In the genomic region with DNA sequence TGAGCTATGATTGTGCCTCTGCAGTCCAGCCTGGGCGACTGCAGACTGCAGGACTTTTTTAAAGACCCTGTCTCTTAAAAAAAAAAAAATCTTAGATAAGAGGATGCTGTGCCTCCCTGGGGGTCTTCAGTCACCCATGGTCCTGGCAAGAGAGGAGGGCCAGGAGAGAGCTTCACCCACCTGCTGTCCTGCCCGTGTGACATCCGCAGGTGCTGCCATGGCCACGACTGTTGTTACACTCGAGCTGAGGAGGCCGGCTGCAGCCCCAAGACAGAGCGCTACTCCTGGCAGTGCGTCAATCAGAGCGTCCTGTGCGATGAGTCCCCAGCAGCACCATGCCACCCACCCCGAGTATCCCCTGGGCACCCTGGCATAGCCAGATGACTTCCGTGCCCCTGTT, we compare ENCODE assay signal across 8 cellular contexts. TPM values are rescaled to one million over a fixed set of nuclear protein-coding genes. Genes with fewer than 3 reads are reported as not detected.
DNase-seq lines count a peak whose midpoint lies in the region; ATAC-seq and TF ChIP-seq lines count a peak whose summit lies in the region.
"Not testable (repeated sequence)": the region's sequence is repeated elsewhere in the genome, so short reads cannot be mapped to it uniquely, and the experiment has no call there.

No MANE protein-coding gene starts in this region.

- not testable (repeated sequence) for ATAC-seq in WTC11, right cardiac atrium, psoas muscle

- intact Hi-C loops in right cardiac atrium (cut with DNase I); psoas muscle (cut with DNase I); tibial artery (cut with DNase I; ENCODE audit: low total_unique reads): not testable (repeated sequence)

- DNase-seq in WTC11 (ENCODE audit: low spot score) (peak; percentile 11), chondrocyte (ENCODE audit: low spot score) (peak; percentile 94), right cardiac atrium (peak; percentile 11 to 41 (median 30)), mesenteric fat pad (ENCODE audit: low spot score) (peak; percentile 60), psoas muscle (peak; percentile 9 to 39), tibial artery (peak; percentile 16 to 60)
- DNase-seq in activated CD8-positive, alpha-beta memory T cell treated with anti-CD3 and anti-CD28 coated beads, Interleukin-2, amount 50 U/mL, for 4 hours: peak; percentile 14

- POLR2A ChIA-PET in WTC11 (lab: Charles Lee): not testable (repeated sequence)

- not testable (repeated sequence) for H3K9ac ChIP-seq in BLaER1 treated with 17β-estradiol and CSF1 and Interleukin-3, amounts not matched to agents 10 nM and 100 nM

- H4K20me1 ChIP-seq in BLaER1 treated with 17β-estradiol and CSF1 and Interleukin-3, amounts not matched to agents 10 nM and 100 nM: not testable (repeated sequence)

- not testable (repeated sequence) for H3K4me3 ChIP-seq in BLaER1 treated with 17β-estradiol and CSF1 and Interleukin-3, amounts not matched to agents 10 nM and 100 nM; right cardiac atrium (ENCODE audit: low read length); psoas muscle; tibial artery

- CTCF ChIA-PET in WTC11 (lab: Charles Lee): not testable (repeated sequence)

- H3K9me3 Mint-ChIP-seq in WTC11; chondrocyte (ENCODE audit: low read depth): not testable (repeated sequence)

- H3K36me3 Mint-ChIP-seq in WTC11; chondrocyte (ENCODE audit: low read depth): not testable (repeated sequence)

- H3K9me3 ChIP-seq in BLaER1 treated with 17β-estradiol and CSF1 and Interleukin-3, amounts not matched to agents 10 nM and 100 nM (replicated peaks in 1 of 11); right cardiac atrium (ENCODE audit: control insufficient read depth, low read length); psoas muscle; tibial artery: not testable (repeated sequence)

- peak overlapping the region in 1 of 11 experiments; percentile 64; a peak in 1 of 22 replicates for H3K27ac ChIP-seq in BLaER1 treated with 17β-estradiol and CSF1 and Interleukin-3, amounts not matched to agents 10 nM and 100 nM
- not testable (repeated sequence) for H3K27ac ChIP-seq in right cardiac atrium (ENCODE audit: low read length); psoas muscle; tibial artery

- not testable (repeated sequence) for H3K27me3 Mint-ChIP-seq in WTC11 (ENCODE audit: low read depth); chondrocyte (ENCODE audit: low read depth)

- not testable (repeated sequence) for H3K36me3 ChIP-seq in BLaER1 treated with 17β-estradiol and CSF1 and Interleukin-3, amounts not matched to agents 10 nM and 100 nM; psoas muscle (ENCODE audit: insufficient read depth in 1 of 2, low read depth in 1 of 2); tibial artery

- H3K4me2 ChIP-seq in BLaER1 treated with 17β-estradiol and CSF1 and Interleukin-3, amounts not matched to agents 10 nM and 100 nM: peak overlapping the region in 7 of 11 experiments; percentile 50 to 76 (median 64); a peak in 12 of 22 replicates

- not testable (repeated sequence) for H3K27ac Mint-ChIP-seq in WTC11; chondrocyte (ENCODE audit: unreplicated experiment)

- not testable (repeated sequence) for TF ChIP-seq CTCF in WTC11 (IDR thresholded peaks at IDR 0.05); chondrocyte (IDR thresholded peaks at IDR 0.05); psoas muscle (IDR thresholded peaks at IDR 0.05); tibial artery (IDR thresholded peaks at IDR 0.05)

- not testable (repeated sequence) for H3K4me3 Mint-ChIP-seq in WTC11; chondrocyte (ENCODE audit: unreplicated experiment)

- not testable (repeated sequence) for H3K27me3 ChIP-seq in BLaER1 treated with 17β-estradiol and CSF1 and Interleukin-3, amounts not matched to agents 10 nM and 100 nM; right cardiac atrium (ENCODE audit: control insufficient read depth, insufficient read depth); psoas muscle (ENCODE audit: insufficient read depth in 3 of 3, low read length in 2 of 3); tibial artery

- 77% methylated on average over 6 of the region's 12 CpGs for WGBS in right cardiac atrium
- 69 to 81% (median 78%) methylated on average over 5 to 6 of the region's 12 CpGs for WGBS in psoas muscle, 3 donors

- H3K4me1 ChIP-seq in BLaER1 treated with 17β-estradiol and CSF1 and Interleukin-3, amounts not matched to agents 10 nM and 100 nM; right cardiac atrium (ENCODE audit: control insufficient read depth, insufficient read depth, low read length); psoas muscle; tibial artery: not testable (repeated sequence)

- not testable (repeated sequence) for H3K4me1 Mint-ChIP-seq in WTC11; chondrocyte (ENCODE audit: low read depth)

RNA-seq across cellular contexts. Expression of gene SULT1A4, which starts 22.6 kb away (rescaled TPM):
- total RNA-seq in WTC11 (2021): 1.1 to 3.1 TPM (median 2.1 TPM) in 3 replicates
- total RNA-seq in chondrocyte: 0.56 to 4.7 TPM (median 2.7 TPM) in 3 replicates
- 1 to 10 TPM; 3.3 to 5.6 (median 3.7) TPM for total RNA-seq in right cardiac atrium
- polyA plus RNA-seq in right cardiac atrium: 17.0 TPM
- total RNA-seq in mesenteric fat pad: 11.6 TPM
- 1 to 10 TPM in 3 of 4 donors, not detected in 1; 2.1 to 8.3 (median 5.7) TPM for total RNA-seq in psoas muscle
- polyA plus RNA-seq in psoas muscle: 1 to 10 TPM; 6.1 to 9.1 (median 8.1) TPM

RNA-seq across cellular contexts. Expression of gene NPIPB12, which starts 23.9 kb away (rescaled TPM):
- total RNA-seq in WTC11 (2021) (33.2 to 53.0 TPM (median 49.0 TPM) in 3 replicates), chondrocyte (37.3 to 63.1 TPM (median 44.9 TPM) in 3 replicates), right cardiac atrium (10 to 100 TPM; 20.4 to 32.6 (median 24.6) TPM), mesenteric fat pad (60.0 TPM), psoas muscle (10 to 100 TPM; 13.6 to 27.1 (median 22.5) TPM)
- polyA plus RNA-seq in right cardiac atrium (19.1 TPM), psoas muscle (10 to 100 TPM; 10.7 to 19.4 (median 19.0) TPM)

RNA-seq across cellular contexts. Expression of gene SLX1B, which starts 27.9 kb away (rescaled TPM):
- 9.2 to 42.8 TPM (median 36.5 TPM) in 3 replicates for total RNA-seq in WTC11 (2021)
- 1.2 to 30.9 TPM (median 13.0 TPM) in 3 replicates for total RNA-seq in chondrocyte
- total RNA-seq in right cardiac atrium: 10 to 100 TPM; 12.4 to 20.7 (median 19.5) TPM
- 15.0 TPM for polyA plus RNA-seq in right cardiac atrium
- total RNA-seq in mesenteric fat pad: 32.5 TPM
- 10 to 100 TPM in 2 of 4 donors, 1 to 10 TPM in 2; 2.2 to 28.7 (median 11.3) TPM for total RNA-seq in psoas muscle
- polyA plus RNA-seq in psoas muscle: 10 to 100 TPM; 21.6 to 40.4 (median 35.4) TPM

RNA-seq across cellular contexts. Expression of gene BOLA2, which starts 28.1 kb away (rescaled TPM):
- total RNA-seq in WTC11 (2021) (7.0 to 7.8 TPM (median 7.2 TPM) in 3 replicates), chondrocyte (4.9 to 6.0 TPM (median 5.9 TPM) in 3 replicates), right cardiac atrium (1 to 10 TPM; 2.5 to 7.8 (median 4.7) TPM), mesenteric fat pad (8.8 TPM), psoas muscle (1 to 10 TPM; 1.5 to 5.7 (median 3.1) TPM)
- polyA plus RNA-seq in right cardiac atrium (15.3 TPM), psoas muscle (10 to 100 TPM; 11.0 to 47.2 (median 19.2) TPM)

Comparison
In these comparisons a context has a peak if more than half of its experiments do, and no peak if none do; other contexts are left out.
1. DNase-seq: peak in every context shown above with its lines; median percentile 94 in chondrocyte; 60 in mesenteric fat pad; 38 in tibial artery; 30 in right cardiac atrium; 24 in psoas muscle; 14 in activated CD8-positive, alpha-beta memory T cell treated with anti-CD3 and anti-CD28 coated beads, Interleukin-2, amount 50 U/mL, for 4 hours; 11 in WTC11.